8 cellular contexts compared by ENCODE assay signal in genomic region chr10:73920084-73920483, GRCh38. TPM values are rescaled to one million over a fixed set of nuclear protein-coding genes. Genes with fewer than 3 reads are reported as not detected.
A peak's percentile ranks its signal among the peaks of the same experiment; 100 is the strongest.
DNase-seq lines count a peak whose midpoint lies in the region; ATAC-seq and TF ChIP-seq lines count a peak whose summit lies in the region.

No MANE protein-coding gene starts in this region.

- intact Hi-C loops in colonic mucosa (cut with DNase I) = no loop called here

- H3K36me3 ChIP-seq in MG63 (peaks cover 21% of the 10 kb centered on the region), colonic mucosa (no peaks in the 10 kb centered on the region)

- peaks cover 0 to 14% (median 2%) of the 10 kb centered on the region in 9 donors for H3K9me3 Mint-ChIP-seq in naive thymus-derived CD8-positive, alpha-beta T cell

- no peak overlapping the region for H3K4me3 ChIP-seq in MG63
- H3K4me3 ChIP-seq in colonic mucosa = no peak overlapping the region

- POLR2A ChIA-PET in naive thymus-derived CD8-positive, alpha-beta T cell (lab: Charles Lee) = interaction anchor here (0.7 to 1.2 kb wide), 4 partner anchors 36 to 155 kb away, joined by 3 to 4 read pairs (median 3); no protein-coding TSS in a partner anchor

- H3K27ac Mint-ChIP-seq in naive thymus-derived CD8-positive, alpha-beta T cell = no peak overlapping the region

- H3K27me3 ChIP-seq in MG63 (no peaks in the 10 kb centered on the region), colonic mucosa (no peaks in the 10 kb centered on the region)

- H3K4me1 ChIP-seq in colonic mucosa = peaks cover 11% of the 10 kb centered on the region

- peaks cover 20 to 40% (median 32%) of the 10 kb centered on the region in 4 donors for H3K4me1 Mint-ChIP-seq in naive thymus-derived CD8-positive, alpha-beta T cell

- H3K36me3 Mint-ChIP-seq in naive thymus-derived CD8-positive, alpha-beta T cell = no peaks in the 10 kb centered on the region

- peak; percentile 36 to 40 for ATAC-seq in naive thymus-derived CD8-positive, alpha-beta T cell
- ATAC-seq in HG02588 (IDR thresholded peaks at IDR 0.05; ENCODE audit: unreplicated experiment) = no peak
- ATAC-seq in GM18520 (IDR thresholded peaks at IDR 0.05; ENCODE audit: unreplicated experiment) = no peak

- H3K4me3 Mint-ChIP-seq in naive thymus-derived CD8-positive, alpha-beta T cell = peak overlapping the region in 3 of 10 donors; percentile 5 to 20 (median 16)

- peak overlapping the region in 1 of 2 donors; percentile 19 for H3K9ac ChIP-seq in colonic mucosa (ENCODE audit: low read depth in 2 of 2, low read length in 2 of 2)

- no peak overlapping the region for H3K27ac ChIP-seq in colonic mucosa

- no peak for TF ChIP-seq CTCF in colonic mucosa (IDR thresholded peaks at IDR 0.05)

- no peaks in the 10 kb centered on the region for H3K9me3 ChIP-seq in MG63
- no peaks in the 10 kb centered on the region for H3K9me3 ChIP-seq in colonic mucosa

- DNase-seq in ELF-1 (ENCODE audit: low read depth, low spot score) (peak; percentile 75), MG63 (peak; percentile 79), colonic mucosa (peak; percentile 32), ecto neural progenitor cell (ENCODE audit: low spot score) (no peak)
- peak in 3 of 10 donors; percentile 20 to 40 (median 29) for DNase-seq in naive thymus-derived CD8-positive, alpha-beta T cell
- no peak for DNase-seq in activated naive CD4-positive, alpha-beta T cell treated with Interleukin-2 at 50 U/mL for 16 hours

- H3K27me3 Mint-ChIP-seq in naive thymus-derived CD8-positive, alpha-beta T cell = peaks cover 25 to 56% (median 34%) of the 10 kb centered on the region in 5 donors

RNA-seq across cellular contexts. Expression of gene PLAU, which starts 9.2 kb away (rescaled TPM):
- total RNA-seq in MG63 (2014; rRNA removed; shearing (Covaris generic); ENCODE audit: low replicate concordance) = 169 and 219 TPM in 2 replicates
- total RNA-seq in colonic mucosa = 10 to 100 TPM in 1 of 2 donors, 1 to 10 TPM in 1; 4.0 to 11.4 TPM
- total RNA-seq in naive thymus-derived CD8-positive, alpha-beta T cell = under 1 TPM; 0.26 to 0.30 TPM
- not detected for polyA plus RNA-seq in naive thymus-derived CD8-positive, alpha-beta T cell

RNA-seq across cellular contexts. Expression of gene CAMK2G, which starts 45.7 kb away (rescaled TPM):
- total RNA-seq in MG63 (2014; rRNA removed; shearing (Covaris generic); ENCODE audit: low replicate concordance) = 16.5 and 24.0 TPM in 2 replicates
- 10 to 100 TPM; 40.0 to 45.8 TPM for total RNA-seq in colonic mucosa
- 10 to 100 TPM; 60.4 to 61.7 TPM for total RNA-seq in naive thymus-derived CD8-positive, alpha-beta T cell
- polyA plus RNA-seq in naive thymus-derived CD8-positive, alpha-beta T cell = 1 to 10 TPM; 4.6 to 6.7 (median 5.1) TPM

Comparison
In these comparisons a context has a peak if more than half of its experiments do, and no peak if none do; other contexts are left out.
1. DNase-seq: peak in ELF-1 (single experiment), MG63 (single experiment) and colonic mucosa (single experiment); none in activated naive CD4-positive, alpha-beta T cell treated with Interleukin-2 at 50 U/mL for 16 hours (single experiment) and ecto neural progenitor cell (single experiment).
2. ATAC-seq: peak in naive thymus-derived CD8-positive, alpha-beta T cell (2 of 2); none in HG02588 (single experiment) and GM18520 (single experiment).
3. RNA of gene PLAU, which starts 9.2 kb away (total RNA-seq): 169 to 219 TPM in MG63; 4.0 to 11.4 TPM in colonic mucosa and 0.26 to 0.30 TPM in naive thymus-derived CD8-positive, alpha-beta T cell; every median in the first group is over 10 times any median in the second.